ENCODE assay signal across 15 cellular contexts in the genomic region with DNA sequence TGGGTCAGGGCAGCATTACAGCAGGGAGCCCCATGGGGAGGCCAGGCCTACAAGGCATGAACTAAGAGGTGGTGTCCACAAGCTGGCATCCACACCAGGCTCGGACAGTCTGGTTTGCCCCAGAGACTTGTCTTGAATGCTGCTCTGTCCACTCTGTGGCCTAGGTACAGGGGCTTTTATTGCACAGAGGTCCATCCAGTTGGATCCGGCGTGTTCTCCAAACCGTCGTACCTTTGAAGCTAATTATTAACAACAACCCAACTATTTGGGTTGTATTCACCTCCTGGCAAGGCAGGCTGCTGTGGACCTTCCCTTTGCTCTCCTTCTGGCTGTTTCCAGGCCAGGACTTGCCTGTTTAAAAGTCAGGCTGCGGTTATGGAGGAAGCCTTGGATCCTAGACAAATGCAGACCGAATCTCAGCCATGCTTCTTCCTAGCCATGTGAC.
"Had no signal": no experiment of that assay in that cellular context is flagged by ENCODE, and none has a peak within 500 bp of the region (broad histone marks: within the 10 kb centered on the region; RNA-seq: fewer than 3 reads in every experiment).

No MANE protein-coding gene starts in this region.

- DNase-seq: activated CD4-positive, alpha-beta T cell treated with anti-CD3 and anti-CD28 coated beads for 1 hour; activated CD4-positive, alpha-beta T cell treated with anti-CD3 and anti-CD28 coated beads, Interleukin-2, amount 50 U/mL, for 48 hours; activated naive CD4-positive, alpha-beta T cell; adrenal gland; cerebellar nuclear complex; cortex of kidney; endodermal cell; left ventricle myocardium superior; nephron progenitor cell; spleen; stimulated activated CD4-positive, alpha-beta T cell treated with anti-CD3 and anti-CD28 coated beads, Interleukin-4, amount 100 ng/mL, for 1 hour; stimulated activated naive CD8-positive, alpha-beta T cell treated with anti-CD3 and anti-CD28 coated beads, Interleukin-15, Interleukin-2, amounts not matched to agents 100 U/mL and 50 U/mL, for 24 hours; T-helper 9 cell; upper lobe of left lung had no signal

- ATAC-seq: left ventricle myocardium superior; stimulated activated naive CD8-positive, alpha-beta T cell treated with anti-CD3 and anti-CD28 coated beads, Interleukin-15, Interleukin-2, amounts not matched to agents 100 U/mL and 50 U/mL, for 24 hours had no signal

- H3K27ac ChIP-seq: adrenal gland, epithelial cell of prostate, spleen, upper lobe of left lung had no signal

- H3K4me3 ChIP-seq: adrenal gland, spleen, upper lobe of left lung had no signal

- H3K4me1 ChIP-seq: adrenal gland had no signal

- H3K9me3 ChIP-seq: adrenal gland, spleen, upper lobe of left lung had no signal

- H3K27me3 ChIP-seq: adrenal gland, spleen, upper lobe of left lung had no signal
